Comparison of ENCODE assay signal across 17 cellular contexts in genomic region chr11:5279678-5280077, GRCh38. TPM values are rescaled to one million over a fixed set of nuclear protein-coding genes. Genes with fewer than 3 reads are reported as not detected.
"Had no signal": no experiment of that assay in that cellular context is flagged by ENCODE, and none has a peak within 500 bp of the region (broad histone marks: within the 10 kb centered on the region; RNA-seq: fewer than 3 reads in every experiment).

No MANE protein-coding gene starts in this region.

- H3K36me3 Mint-ChIP-seq: activated naive CD8-positive, alpha-beta T cell treated with anti-CD3 and anti-CD28 coated beads for 36 hours; memory B cell had no signal

- H3K4me1 Mint-ChIP-seq: activated naive CD8-positive, alpha-beta T cell treated with anti-CD3 and anti-CD28 coated beads for 36 hours; memory B cell had no signal

- H3K27me3 Mint-ChIP-seq: activated naive CD8-positive, alpha-beta T cell treated with anti-CD3 and anti-CD28 coated beads for 36 hours had no signal

- ATAC-seq: activated CD4-positive, CD25-positive, alpha-beta regulatory T cell treated with anti-CD3 and anti-CD28 coated beads, Interleukin-2, amount 50 U/mL, for 24 hours; activated T-cell treated with anti-CD3 and anti-CD28 coated beads, Interleukin-2, amount 50 U/mL, for 4 hours; heart left ventricle; pancreas had no signal

- H3K36me3 ChIP-seq: esophagus muscularis mucosa, heart left ventricle, pancreas, thyroid gland had no signal

- H3K4me1 ChIP-seq: pancreas, thyroid gland had no signal

- H3K9me3 Mint-ChIP-seq: activated naive CD8-positive, alpha-beta T cell treated with anti-CD3 and anti-CD28 coated beads for 36 hours; activated T-cell treated with anti-CD3 and anti-CD28 coated beads, Interleukin-2, amount 50 U/mL, for 4 hours; memory B cell; T-helper 2 cell treated with Interferon-gamma antibody and Interleukin-4, amounts not matched to agents 5 μg/mL and 100 μg/mL, for 36 hours had no signal

- H3K27ac Mint-ChIP-seq: activated naive CD8-positive, alpha-beta T cell treated with anti-CD3 and anti-CD28 coated beads for 36 hours; memory B cell; T-helper 2 cell treated with Interferon-gamma antibody and Interleukin-4, amounts not matched to agents 5 μg/mL and 100 μg/mL, for 36 hours had no signal

- DNase-seq: activated CD4-positive, alpha-beta T cell treated with anti-CD3 and anti-CD28 coated beads, Interleukin-2, amount 50 U/mL, for 48 hours; activated gamma-delta T cell; activated naive CD8-positive, alpha-beta T cell treated with anti-CD3 and anti-CD28 coated beads for 36 hours; activated T-cell treated with anti-CD3 and anti-CD28 coated beads, Interleukin-2, amount 50 U/mL, for 4 hours; dorsolateral prefrontal cortex; foreskin melanocyte; heart left ventricle; pancreas; small intestine; SW 1271; thyroid gland had no signal

- H3K4me3 Mint-ChIP-seq: activated naive CD8-positive, alpha-beta T cell treated with anti-CD3 and anti-CD28 coated beads for 36 hours; activated T-cell treated with anti-CD3 and anti-CD28 coated beads, Interleukin-2, amount 50 U/mL, for 4 hours; memory B cell; T-helper 2 cell treated with Interferon-gamma antibody and Interleukin-4, amounts not matched to agents 5 μg/mL and 100 μg/mL, for 36 hours had no signal

- H3K9me3 ChIP-seq: esophagus muscularis mucosa, heart left ventricle, pancreas, thyroid gland had no signal

- H3K4me3 ChIP-seq: dorsolateral prefrontal cortex, esophagus muscularis mucosa, heart left ventricle, pancreas, thyroid gland had no signal

- FAIRE-seq: bronchial epithelial cell, pancreas, small intestine had no signal

- H3K27ac ChIP-seq: dorsolateral prefrontal cortex, esophagus muscularis mucosa, heart left ventricle, pancreas, thyroid gland had no signal

- H3K27me3 ChIP-seq: esophagus muscularis mucosa, heart left ventricle, pancreas, thyroid gland had no signal

RNA-seq across cellular contexts. Expression of gene HBE1, which starts 9.9 kb away (rescaled TPM):
- total RNA-seq: activated naive CD8-positive, alpha-beta T cell treated with anti-CD3 and anti-CD28 coated beads for 36 hours; bronchial epithelial cell; esophagus muscularis mucosa; heart left ventricle had no signal
- polyA plus RNA-seq: heart left ventricle, neural cell, pancreas, small intestine had no signal

RNA-seq across cellular contexts. Expression of gene OR51B4, which starts 22.1 kb away (rescaled TPM):
- total RNA-seq: activated naive CD8-positive, alpha-beta T cell treated with anti-CD3 and anti-CD28 coated beads for 36 hours; activated T-cell treated with anti-CD3 and anti-CD28 coated beads, Interleukin-2, amount 50 U/mL, for 4 hours; bronchial epithelial cell; esophagus muscularis mucosa; heart left ventricle; pancreas; thyroid gland had no signal
- polyA plus RNA-seq: heart left ventricle, neural cell, pancreas, small intestine had no signal

RNA-seq across cellular contexts. Expression of gene HBG2, which starts 25.1 kb away (rescaled TPM):
- total RNA-seq: activated naive CD8-positive, alpha-beta T cell treated with anti-CD3 and anti-CD28 coated beads for 36 hours; bronchial epithelial cell; esophagus muscularis mucosa; thyroid gland had no signal
- polyA plus RNA-seq: heart left ventricle, neural cell, pancreas, small intestine had no signal

RNA-seq across cellular contexts. Expression of gene HBG1, which starts 30.0 kb away (rescaled TPM):
- total RNA-seq: activated naive CD8-positive, alpha-beta T cell treated with anti-CD3 and anti-CD28 coated beads for 36 hours; bronchial epithelial cell; esophagus muscularis mucosa; heart left ventricle; thyroid gland had no signal
- polyA plus RNA-seq: heart left ventricle, neural cell, pancreas, small intestine had no signal

RNA-seq across cellular contexts. Expression of gene OR51B2, which starts 44.4 kb away (rescaled TPM):
- total RNA-seq: activated naive CD8-positive, alpha-beta T cell treated with anti-CD3 and anti-CD28 coated beads for 36 hours; activated T-cell treated with anti-CD3 and anti-CD28 coated beads, Interleukin-2, amount 50 U/mL, for 4 hours; bronchial epithelial cell; esophagus muscularis mucosa; heart left ventricle; pancreas; thyroid gland had no signal
- polyA plus RNA-seq: heart left ventricle, neural cell, pancreas, small intestine had no signal
